ENCODE assay signal across 8 cellular contexts in genomic region chr5:65624570-65625555, GRCh38. TPM values are rescaled to one million over a fixed set of nuclear protein-coding genes. Genes with fewer than 3 reads are reported as not detected.
DNase-seq lines count a peak whose midpoint lies in the region; ATAC-seq and TF ChIP-seq lines count a peak whose summit lies in the region.

A gene with protein sequence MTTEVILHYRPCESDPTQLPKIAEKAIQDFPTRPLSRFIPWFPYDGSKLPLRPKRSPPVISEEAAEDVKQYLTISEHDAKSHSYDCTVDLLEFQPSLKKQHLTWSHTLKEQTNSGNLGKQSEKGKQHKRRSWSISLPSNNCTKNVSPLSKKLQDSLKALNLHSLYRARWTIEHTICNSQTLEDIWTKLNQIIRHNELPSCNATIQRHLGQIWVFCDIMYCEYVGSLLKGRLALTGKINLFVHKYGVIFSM (plus strand): TSS chr5:65625027. CDS start chr5:65629588, 4,561 bp downstream.
A gene with protein sequence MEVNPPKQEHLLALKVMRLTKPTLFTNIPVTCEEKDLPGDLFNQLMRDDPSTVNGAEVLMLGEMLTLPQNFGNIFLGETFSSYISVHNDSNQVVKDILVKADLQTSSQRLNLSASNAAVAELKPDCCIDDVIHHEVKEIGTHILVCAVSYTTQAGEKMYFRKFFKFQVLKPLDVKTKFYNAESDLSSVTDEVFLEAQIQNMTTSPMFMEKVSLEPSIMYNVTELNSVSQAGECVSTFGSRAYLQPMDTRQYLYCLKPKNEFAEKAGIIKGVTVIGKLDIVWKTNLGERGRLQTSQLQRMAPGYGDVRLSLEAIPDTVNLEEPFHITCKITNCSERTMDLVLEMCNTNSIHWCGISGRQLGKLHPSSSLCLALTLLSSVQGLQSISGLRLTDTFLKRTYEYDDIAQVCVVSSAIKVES (plus strand): TSS chr5:65625027. CDS start chr5:65625061, 34 bp downstream.

- H3K9me3 ChIP-seq in ES-I3 (ENCODE audit: control insufficient read depth, insufficient read depth, low read length): no peaks in the 10 kb centered on the region
- H3K9me3 ChIP-seq in Loucy (ENCODE audit: insufficient read depth, low read depth, low read length): no peaks in the 10 kb centered on the region
- H3K9me3 ChIP-seq in RWPE2 (ENCODE audit: severe bottlenecking): no peaks in the 10 kb centered on the region
- H3K9me3 ChIP-seq in stomach: no peaks in the 10 kb centered on the region

- H4K20me1 ChIP-seq in Loucy (ENCODE audit: insufficient read depth, low read length, poor library complexity, severe bottlenecking): peaks cover 7% of the 10 kb centered on the region

- H3K4me2 ChIP-seq in Loucy (ENCODE audit: low read depth, low read length, poor library complexity, severe bottlenecking): peak within 1 kb of the TSS; percentile 80

- H3K4me3 Mint-ChIP-seq in neural crest cell: peak within 1 kb of the TSS; percentile 100

- TF ChIP-seq POLR2A in stomach (IDR thresholded peaks at IDR 0.05): no peak

- H3K4me1 Mint-ChIP-seq in neural crest cell: peaks cover 34% of the 10 kb centered on the region

- ATAC-seq in RWPE2 (ENCODE audit: low read depth) (peak; percentile 73), foreskin keratinocyte (peak; percentile 79)

- H3K9ac ChIP-seq in ES-I3 (ENCODE audit: low read depth, low read length): peak within 1 kb of the TSS; percentile 84
- peak within 1 kb of the TSS; percentile 84 for H3K9ac ChIP-seq in Loucy (ENCODE audit: low read depth, low read length, poor library complexity, severe bottlenecking)

- H3K9me3 Mint-ChIP-seq in neural crest cell: no peaks in the 10 kb centered on the region

- H3K27ac Mint-ChIP-seq in neural crest cell (ENCODE audit: unreplicated experiment): peak within 1 kb of the TSS; percentile 98

- H3K36me3 ChIP-seq in ES-I3 (ENCODE audit: insufficient read depth, low read length): no peaks in the 10 kb centered on the region
- no peaks in the 10 kb centered on the region; the same call in none of the 2 replicates for H3K36me3 ChIP-seq in H7 (replicated peaks; ENCODE audit: control insufficient read depth, insufficient read depth, low read length)
- no peaks in the 10 kb centered on the region for H3K36me3 ChIP-seq in Loucy (ENCODE audit: insufficient read depth, low read length)
- H3K36me3 ChIP-seq in RWPE2 (ENCODE audit: low read depth): peaks cover 17% of the 10 kb centered on the region
- H3K36me3 ChIP-seq in stomach: peaks cover 0 to 16% (median 13%) of the 10 kb centered on the region in 4 donors

- no peak for TF ChIP-seq EP300 in stomach (IDR thresholded peaks at IDR 0.05)

- WGBS in stomach, 5 donors: 0 to 1% (median 0%) methylated on average over 36 of the region's 36 CpGs

- H2AFZ ChIP-seq in Loucy (ENCODE audit: low read length): peak within 1 kb of the TSS; percentile 94

- no peaks in the 10 kb centered on the region for H3F3A ChIP-seq in Loucy (ENCODE audit: low read depth)

- intact Hi-C loops in stomach (cut with DNase I; ENCODE audit: low total_unique reads): no loop called here

- no peaks in the 10 kb centered on the region for H3K27me3 Mint-ChIP-seq in neural crest cell (ENCODE audit: low read depth)

- H3K27ac ChIP-seq in RWPE2 (ENCODE audit: poor library complexity, severe bottlenecking) (peak within 1 kb of the TSS; percentile 60), foreskin keratinocyte (peak within 1 kb of the TSS; percentile 79), stomach (peak within 1 kb of the TSS; percentile 39 to 87 (median 84))

- TF ChIP-seq CTCF in Loucy (conservative IDR thresholded peaks at IDR 0.05; ENCODE audit: low read length) (no peak), RWPE2 (IDR thresholded peaks at IDR 0.05; ENCODE audit: poor library complexity, severe bottlenecking) (no peak), foreskin keratinocyte (conservative IDR thresholded peaks at IDR 0.05) (peak; percentile 7), neural crest cell (conservative IDR thresholded peaks at IDR 0.05) (peak; percentile 32), stomach (IDR thresholded peaks at IDR 0.05) (peak in 1 of 7 experiments; percentile 25)

- no peaks in the 10 kb centered on the region for H3K9me2 ChIP-seq in Loucy (replicated peaks; ENCODE audit: low read depth, low read length)

- peaks cover 6% of the 10 kb centered on the region for H3K36me3 Mint-ChIP-seq in neural crest cell (ENCODE audit: low read depth)

- H3K79me2 ChIP-seq in Loucy (ENCODE audit: insufficient read depth, low read length): peaks cover 67% of the 10 kb centered on the region

- DNase-seq in H7: peak; percentile 72
- peak; percentile 88 for DNase-seq in RWPE2 (ENCODE audit: low spot score)
- DNase-seq in activated effector memory CD4-positive, alpha-beta T cell treated with anti-CD3 and anti-CD28 coated beads, Interleukin-2, amount 50 U/mL, for 16 hours: peak; percentile 93
- peak; percentile 87 to 91 for DNase-seq in foreskin keratinocyte
- peak; percentile 57 for DNase-seq in neural crest cell (ENCODE audit: low read depth, low spot score)
- DNase-seq in stomach: peak; percentile 81

- H3K4me1 ChIP-seq in ES-I3 (ENCODE audit: insufficient read depth, low read length): no peaks in the 10 kb centered on the region
- peaks cover 38% of the 10 kb centered on the region for H3K4me1 ChIP-seq in Loucy (ENCODE audit: insufficient read depth, low read length, poor library complexity, severe bottlenecking)
- H3K4me1 ChIP-seq in RWPE2 (ENCODE audit: insufficient read depth, poor library complexity, severe bottlenecking): peaks cover 17% of the 10 kb centered on the region
- H3K4me1 ChIP-seq in foreskin keratinocyte: peaks cover 11% of the 10 kb centered on the region
- H3K4me1 ChIP-seq in stomach: peaks cover 28 to 54% (median 38%) of the 10 kb centered on the region in 4 donors

- no peaks in the 10 kb centered on the region for H3K27me3 ChIP-seq in H7 (ENCODE audit: control insufficient read depth, insufficient read depth, low read length)
- H3K27me3 ChIP-seq in Loucy (ENCODE audit: insufficient read depth, low read length, poor library complexity, severe bottlenecking): no peaks in the 10 kb centered on the region
- no peaks in the 10 kb centered on the region for H3K27me3 ChIP-seq in RWPE2 (ENCODE audit: insufficient read depth, poor library complexity, severe bottlenecking)
- no peaks in the 10 kb centered on the region for H3K27me3 ChIP-seq in foreskin keratinocyte
- H3K27me3 ChIP-seq in stomach: no peaks in the 10 kb centered on the region

- H3K4me3 ChIP-seq in H7 (ENCODE audit: insufficient read depth, low read depth, low read length) (peak within 1 kb of the TSS; percentile 97), Loucy (ENCODE audit: low read length, poor library complexity, severe bottlenecking) (peak within 1 kb of the TSS; percentile 96), RWPE2 (ENCODE audit: severe bottlenecking) (peak within 1 kb of the TSS; percentile 69), stomach (peak within 1 kb of the TSS; percentile 74 to 96 (median 84))

RNA-seq across cellular contexts. Expression of the first gene that starts in this region (rescaled TPM):
- 2.0 and 2.4 TPM in 2 replicates for total RNA-seq in H7 (2014; rRNA removed; shearing (Covaris generic))
- total RNA-seq in foreskin keratinocyte (2.3 and 2.4 TPM in 2 replicates), neural crest cell (3.8 and 4.3 TPM in 2 replicates), stomach (1 to 10 TPM in 2 of 5 donors, under 1 TPM in 1, not detected in 2; 0.45 to 7.0 (median 4.8) TPM)
- polyA plus RNA-seq in foreskin keratinocyte (1.5 and 1.7 TPM in 2 replicates), stomach (1 to 10 TPM; 1.5 to 2.4 (median 2.0) TPM)

RNA-seq across cellular contexts. Expression of the second gene that starts in this region (rescaled TPM):
- 23.0 and 28.7 TPM in 2 replicates for total RNA-seq in H7 (2014; rRNA removed; shearing (Covaris generic))
- total RNA-seq in foreskin keratinocyte: 15.0 and 16.5 TPM in 2 replicates
- 7.5 and 9.3 TPM in 2 replicates for polyA plus RNA-seq in foreskin keratinocyte
- total RNA-seq in neural crest cell: 21.7 and 24.9 TPM in 2 replicates
- total RNA-seq in stomach: 10 to 100 TPM in 3 of 5 donors, 1 to 10 TPM in 2; 8.2 to 42.8 (median 20.3) TPM
- 10 to 100 TPM; 10.8 to 12.8 (median 11.8) TPM for polyA plus RNA-seq in stomach

Comparison
In these comparisons a context has a peak if more than half of its experiments do, and no peak if none do; other contexts are left out.
1. Peak in every context shown above with its lines: DNase-seq, ATAC-seq, H3K4me3 ChIP-seq and H3K27ac ChIP-seq.
2. CTCF ChIP-seq: peak in foreskin keratinocyte (single experiment) and neural crest cell (single experiment); none in Loucy (single experiment) and RWPE2 (single experiment).